In the genomic region with DNA sequence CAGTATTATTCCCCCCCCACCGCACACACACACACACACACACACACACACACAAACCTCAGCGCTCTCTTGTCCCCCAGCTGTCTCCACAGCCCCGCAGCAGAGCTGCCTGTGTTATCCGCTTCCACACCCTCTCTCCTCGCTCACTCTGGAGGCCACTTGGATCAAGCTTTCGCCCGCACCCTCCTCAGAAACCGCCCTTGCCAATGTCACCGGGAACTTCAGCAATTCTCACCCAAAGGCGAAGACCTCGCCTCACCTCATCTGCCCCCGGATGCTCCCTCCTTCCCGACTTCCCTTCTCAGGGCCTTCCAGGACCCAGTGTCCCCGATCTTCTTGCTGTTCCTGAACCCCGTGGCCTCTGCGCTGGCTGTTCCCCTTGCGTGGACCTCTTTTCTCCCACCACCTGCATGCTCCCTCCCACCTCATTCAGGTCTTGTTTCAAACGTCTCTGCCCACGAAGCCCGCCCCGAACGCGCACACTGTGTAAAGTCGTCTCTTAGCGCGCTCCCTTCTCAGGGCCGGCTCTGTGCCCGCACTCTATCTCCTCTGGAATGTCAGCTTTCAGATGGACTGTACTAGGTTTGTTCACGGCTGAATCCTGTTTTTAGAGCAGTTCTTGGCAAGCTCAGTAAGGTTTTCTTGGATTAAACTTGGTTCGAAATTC, we compare ENCODE assay signal across 1 cellular context.
TF ChIP-seq lines count a peak whose summit lies in the region.

No MANE protein-coding gene starts in this region.

TF ChIP-seq in K562, 482 proteins besides CTCF, POLR2A, EP300 and RAD21:
- TF ChIP-seq ZNF740 (CRISPR knock-in tag; IDR thresholded peaks at IDR 0.05) (peak; percentile 82), ZNF740 (tag; IDR thresholded peaks at IDR 0.05) (0 out of 4 replicates have a peak, but pooled peaks of 1 of the 2 experiments have one; percentile 54), THRAP3 (IDR thresholded peaks at IDR 0.05; ENCODE audit: borderline replicate concordance) (peak; percentile 25; the same call in 1 of the 2 replicates), MLLT1 (IDR thresholded peaks at IDR 0.05) (0 out of 4 replicates have a peak, but pooled peaks of 1 of the 2 experiments have one; percentile 41), ARID1B (IDR thresholded peaks at IDR 0.05) (0 out of 2 replicates have a peak, but pooled peaks have one; percentile 26)
- TF ChIP-seq, protein P1, sequence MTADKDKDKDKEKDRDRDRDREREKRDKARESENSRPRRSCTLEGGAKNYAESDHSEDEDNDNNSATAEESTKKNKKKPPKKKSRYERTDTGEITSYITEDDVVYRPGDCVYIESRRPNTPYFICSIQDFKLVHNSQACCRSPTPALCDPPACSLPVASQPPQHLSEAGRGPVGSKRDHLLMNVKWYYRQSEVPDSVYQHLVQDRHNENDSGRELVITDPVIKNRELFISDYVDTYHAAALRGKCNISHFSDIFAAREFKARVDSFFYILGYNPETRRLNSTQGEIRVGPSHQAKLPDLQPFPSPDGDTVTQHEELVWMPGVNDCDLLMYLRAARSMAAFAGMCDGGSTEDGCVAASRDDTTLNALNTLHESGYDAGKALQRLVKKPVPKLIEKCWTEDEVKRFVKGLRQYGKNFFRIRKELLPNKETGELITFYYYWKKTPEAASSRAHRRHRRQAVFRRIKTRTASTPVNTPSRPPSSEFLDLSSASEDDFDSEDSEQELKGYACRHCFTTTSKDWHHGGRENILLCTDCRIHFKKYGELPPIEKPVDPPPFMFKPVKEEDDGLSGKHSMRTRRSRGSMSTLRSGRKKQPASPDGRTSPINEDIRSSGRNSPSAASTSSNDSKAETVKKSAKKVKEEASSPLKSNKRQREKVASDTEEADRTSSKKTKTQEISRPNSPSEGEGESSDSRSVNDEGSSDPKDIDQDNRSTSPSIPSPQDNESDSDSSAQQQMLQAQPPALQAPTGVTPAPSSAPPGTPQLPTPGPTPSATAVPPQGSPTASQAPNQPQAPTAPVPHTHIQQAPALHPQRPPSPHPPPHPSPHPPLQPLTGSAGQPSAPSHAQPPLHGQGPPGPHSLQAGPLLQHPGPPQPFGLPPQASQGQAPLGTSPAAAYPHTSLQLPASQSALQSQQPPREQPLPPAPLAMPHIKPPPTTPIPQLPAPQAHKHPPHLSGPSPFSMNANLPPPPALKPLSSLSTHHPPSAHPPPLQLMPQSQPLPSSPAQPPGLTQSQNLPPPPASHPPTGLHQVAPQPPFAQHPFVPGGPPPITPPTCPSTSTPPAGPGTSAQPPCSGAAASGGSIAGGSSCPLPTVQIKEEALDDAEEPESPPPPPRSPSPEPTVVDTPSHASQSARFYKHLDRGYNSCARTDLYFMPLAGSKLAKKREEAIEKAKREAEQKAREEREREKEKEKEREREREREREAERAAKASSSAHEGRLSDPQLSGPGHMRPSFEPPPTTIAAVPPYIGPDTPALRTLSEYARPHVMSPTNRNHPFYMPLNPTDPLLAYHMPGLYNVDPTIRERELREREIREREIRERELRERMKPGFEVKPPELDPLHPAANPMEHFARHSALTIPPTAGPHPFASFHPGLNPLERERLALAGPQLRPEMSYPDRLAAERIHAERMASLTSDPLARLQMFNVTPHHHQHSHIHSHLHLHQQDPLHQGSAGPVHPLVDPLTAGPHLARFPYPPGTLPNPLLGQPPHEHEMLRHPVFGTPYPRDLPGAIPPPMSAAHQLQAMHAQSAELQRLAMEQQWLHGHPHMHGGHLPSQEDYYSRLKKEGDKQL (CRISPR knock-in tag; IDR thresholded peaks at IDR 0.05; ENCODE audit: borderline replicate concordance), result no peak
